1 cellular context compared by ENCODE assay signal in genomic region chr12:93636708-93637107, GRCh38.
TF ChIP-seq lines count a peak whose summit lies in the region.

No MANE protein-coding gene starts in this region.

TF ChIP-seq in K562, 482 proteins besides CTCF, POLR2A, EP300 and RAD21:
- no peak for TF ChIP-seq HOMEZ (CRISPR knock-in tag; IDR thresholded peaks at IDR 0.05)
- TF ChIP-seq TRIM25 (IDR thresholded peaks at IDR 0.05; ENCODE audit: borderline replicate concordance): no peak
- TF ChIP-seq, protein P1, sequence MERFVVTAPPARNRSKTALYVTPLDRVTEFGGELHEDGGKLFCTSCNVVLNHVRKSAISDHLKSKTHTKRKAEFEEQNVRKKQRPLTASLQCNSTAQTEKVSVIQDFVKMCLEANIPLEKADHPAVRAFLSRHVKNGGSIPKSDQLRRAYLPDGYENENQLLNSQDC (CRISPR knock-in tag; IDR thresholded peaks at IDR 0.05): no peak
- TF ChIP-seq C11orf30 (IDR thresholded peaks at IDR 0.05; ENCODE audit: low read depth): peak; percentile 70
- TF ChIP-seq ZNF143 (CRISPR knock-in tag; IDR thresholded peaks at IDR 0.05): no peak
- TF ChIP-seq, protein P2, sequence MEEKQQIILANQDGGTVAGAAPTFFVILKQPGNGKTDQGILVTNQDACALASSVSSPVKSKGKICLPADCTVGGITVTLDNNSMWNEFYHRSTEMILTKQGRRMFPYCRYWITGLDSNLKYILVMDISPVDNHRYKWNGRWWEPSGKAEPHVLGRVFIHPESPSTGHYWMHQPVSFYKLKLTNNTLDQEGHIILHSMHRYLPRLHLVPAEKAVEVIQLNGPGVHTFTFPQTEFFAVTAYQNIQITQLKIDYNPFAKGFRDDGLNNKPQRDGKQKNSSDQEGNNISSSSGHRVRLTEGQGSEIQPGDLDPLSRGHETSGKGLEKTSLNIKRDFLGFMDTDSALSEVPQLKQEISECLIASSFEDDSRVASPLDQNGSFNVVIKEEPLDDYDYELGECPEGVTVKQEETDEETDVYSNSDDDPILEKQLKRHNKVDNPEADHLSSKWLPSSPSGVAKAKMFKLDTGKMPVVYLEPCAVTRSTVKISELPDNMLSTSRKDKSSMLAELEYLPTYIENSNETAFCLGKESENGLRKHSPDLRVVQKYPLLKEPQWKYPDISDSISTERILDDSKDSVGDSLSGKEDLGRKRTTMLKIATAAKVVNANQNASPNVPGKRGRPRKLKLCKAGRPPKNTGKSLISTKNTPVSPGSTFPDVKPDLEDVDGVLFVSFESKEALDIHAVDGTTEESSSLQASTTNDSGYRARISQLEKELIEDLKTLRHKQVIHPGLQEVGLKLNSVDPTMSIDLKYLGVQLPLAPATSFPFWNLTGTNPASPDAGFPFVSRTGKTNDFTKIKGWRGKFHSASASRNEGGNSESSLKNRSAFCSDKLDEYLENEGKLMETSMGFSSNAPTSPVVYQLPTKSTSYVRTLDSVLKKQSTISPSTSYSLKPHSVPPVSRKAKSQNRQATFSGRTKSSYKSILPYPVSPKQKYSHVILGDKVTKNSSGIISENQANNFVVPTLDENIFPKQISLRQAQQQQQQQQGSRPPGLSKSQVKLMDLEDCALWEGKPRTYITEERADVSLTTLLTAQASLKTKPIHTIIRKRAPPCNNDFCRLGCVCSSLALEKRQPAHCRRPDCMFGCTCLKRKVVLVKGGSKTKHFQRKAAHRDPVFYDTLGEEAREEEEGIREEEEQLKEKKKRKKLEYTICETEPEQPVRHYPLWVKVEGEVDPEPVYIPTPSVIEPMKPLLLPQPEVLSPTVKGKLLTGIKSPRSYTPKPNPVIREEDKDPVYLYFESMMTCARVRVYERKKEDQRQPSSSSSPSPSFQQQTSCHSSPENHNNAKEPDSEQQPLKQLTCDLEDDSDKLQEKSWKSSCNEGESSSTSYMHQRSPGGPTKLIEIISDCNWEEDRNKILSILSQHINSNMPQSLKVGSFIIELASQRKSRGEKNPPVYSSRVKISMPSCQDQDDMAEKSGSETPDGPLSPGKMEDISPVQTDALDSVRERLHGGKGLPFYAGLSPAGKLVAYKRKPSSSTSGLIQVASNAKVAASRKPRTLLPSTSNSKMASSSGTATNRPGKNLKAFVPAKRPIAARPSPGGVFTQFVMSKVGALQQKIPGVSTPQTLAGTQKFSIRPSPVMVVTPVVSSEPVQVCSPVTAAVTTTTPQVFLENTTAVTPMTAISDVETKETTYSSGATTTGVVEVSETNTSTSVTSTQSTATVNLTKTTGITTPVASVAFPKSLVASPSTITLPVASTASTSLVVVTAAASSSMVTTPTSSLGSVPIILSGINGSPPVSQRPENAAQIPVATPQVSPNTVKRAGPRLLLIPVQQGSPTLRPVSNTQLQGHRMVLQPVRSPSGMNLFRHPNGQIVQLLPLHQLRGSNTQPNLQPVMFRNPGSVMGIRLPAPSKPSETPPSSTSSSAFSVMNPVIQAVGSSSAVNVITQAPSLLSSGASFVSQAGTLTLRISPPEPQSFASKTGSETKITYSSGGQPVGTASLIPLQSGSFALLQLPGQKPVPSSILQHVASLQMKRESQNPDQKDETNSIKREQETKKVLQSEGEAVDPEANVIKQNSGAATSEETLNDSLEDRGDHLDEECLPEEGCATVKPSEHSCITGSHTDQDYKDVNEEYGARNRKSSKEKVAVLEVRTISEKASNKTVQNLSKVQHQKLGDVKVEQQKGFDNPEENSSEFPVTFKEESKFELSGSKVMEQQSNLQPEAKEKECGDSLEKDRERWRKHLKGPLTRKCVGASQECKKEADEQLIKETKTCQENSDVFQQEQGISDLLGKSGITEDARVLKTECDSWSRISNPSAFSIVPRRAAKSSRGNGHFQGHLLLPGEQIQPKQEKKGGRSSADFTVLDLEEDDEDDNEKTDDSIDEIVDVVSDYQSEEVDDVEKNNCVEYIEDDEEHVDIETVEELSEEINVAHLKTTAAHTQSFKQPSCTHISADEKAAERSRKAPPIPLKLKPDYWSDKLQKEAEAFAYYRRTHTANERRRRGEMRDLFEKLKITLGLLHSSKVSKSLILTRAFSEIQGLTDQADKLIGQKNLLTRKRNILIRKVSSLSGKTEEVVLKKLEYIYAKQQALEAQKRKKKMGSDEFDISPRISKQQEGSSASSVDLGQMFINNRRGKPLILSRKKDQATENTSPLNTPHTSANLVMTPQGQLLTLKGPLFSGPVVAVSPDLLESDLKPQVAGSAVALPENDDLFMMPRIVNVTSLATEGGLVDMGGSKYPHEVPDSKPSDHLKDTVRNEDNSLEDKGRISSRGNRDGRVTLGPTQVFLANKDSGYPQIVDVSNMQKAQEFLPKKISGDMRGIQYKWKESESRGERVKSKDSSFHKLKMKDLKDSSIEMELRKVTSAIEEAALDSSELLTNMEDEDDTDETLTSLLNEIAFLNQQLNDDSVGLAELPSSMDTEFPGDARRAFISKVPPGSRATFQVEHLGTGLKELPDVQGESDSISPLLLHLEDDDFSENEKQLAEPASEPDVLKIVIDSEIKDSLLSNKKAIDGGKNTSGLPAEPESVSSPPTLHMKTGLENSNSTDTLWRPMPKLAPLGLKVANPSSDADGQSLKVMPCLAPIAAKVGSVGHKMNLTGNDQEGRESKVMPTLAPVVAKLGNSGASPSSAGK (IDR thresholded peaks at IDR 0.05): no peak
- TF ChIP-seq CHD1 (IDR thresholded peaks at IDR 0.05; ENCODE audit: low read length): no peak
- TF ChIP-seq TAL1 (IDR thresholded peaks at IDR 0.05): no peak
- no peak for TF ChIP-seq KHSRP (IDR thresholded peaks at IDR 0.05)
- peak; percentile 86 for TF ChIP-seq ZNF316 (IDR thresholded peaks at IDR 0.05)
